In genomic region chr17:39641883-39642282, GRCh38 we compare ENCODE assay signal across 15 cellular contexts. TPM values are rescaled to one million over a fixed set of nuclear protein-coding genes. Genes with fewer than 3 reads are reported as not detected.
"Had no signal": no experiment of that assay in that cellular context is flagged by ENCODE, and none has a peak within 500 bp of the region (broad histone marks: within the 10 kb centered on the region; RNA-seq: fewer than 3 reads in every experiment).

No MANE protein-coding gene starts in this region.

- H3K27me3 Mint-ChIP-seq: activated CD8-positive, alpha-beta T cell treated with anti-CD3 and anti-CD28 coated beads for 36 hours; T-helper 17 cell had no signal

- ATAC-seq: activated CD8-positive, alpha-beta T cell treated with anti-CD3 and anti-CD28 coated beads for 36 hours; gastrocnemius medialis; heart right ventricle; left cardiac atrium; pancreas; T-helper 17 cell had no signal

- H3K9me3 Mint-ChIP-seq: activated CD8-positive, alpha-beta T cell treated with anti-CD3 and anti-CD28 coated beads for 36 hours had no signal

- H3K4me3 Mint-ChIP-seq: activated CD8-positive, alpha-beta T cell treated with anti-CD3 and anti-CD28 coated beads for 36 hours; T-helper 17 cell had no signal

- H3K27ac ChIP-seq: gastrocnemius medialis, heart right ventricle, lower lobe of right lung, pancreas had no signal

- H3K4me3 ChIP-seq: dorsolateral prefrontal cortex, gastrocnemius medialis, heart right ventricle, lower lobe of right lung, pancreas, tibial nerve had no signal

- H3K27ac Mint-ChIP-seq: activated CD8-positive, alpha-beta T cell treated with anti-CD3 and anti-CD28 coated beads for 36 hours had no signal

- DNase-seq: activated CD4-positive, alpha-beta T cell treated with anti-CD3 and anti-CD28 coated beads for 4 hours; activated CD8-positive, alpha-beta T cell treated with anti-CD3 and anti-CD28 coated beads for 36 hours; dorsolateral prefrontal cortex; erythroblast; gastrocnemius medialis; heart right ventricle; left cardiac atrium; lower lobe of right lung; pancreas; stimulated activated CD4-positive, alpha-beta T cell treated with anti-CD3 and anti-CD28 coated beads, Interleukin-2, amount 100 ng/mL, for 48 hours; stimulated activated naive CD4-positive, alpha-beta T cell treated with Interleukin-2 at 50 U/mL for 16 hours; substantia nigra; T-helper 17 cell had no signal

- H3K36me3 ChIP-seq: gastrocnemius medialis, lower lobe of right lung, pancreas, tibial nerve had no signal

- H3K9me3 ChIP-seq: gastrocnemius medialis, heart right ventricle, lower lobe of right lung, pancreas, tibial nerve had no signal

- H3K27me3 ChIP-seq: dorsolateral prefrontal cortex, gastrocnemius medialis, heart right ventricle, pancreas, tibial nerve had no signal

RNA-seq across cellular contexts. Expression of gene PPP1R1B, which starts 15.1 kb away (rescaled TPM):
- total RNA-seq: activated CD8-positive, alpha-beta T cell treated with anti-CD3 and anti-CD28 coated beads for 36 hours had no signal

RNA-seq across cellular contexts. Expression of gene PNMT, which starts 26.4 kb away (rescaled TPM):
- total RNA-seq: T-helper 17 cell had no signal

RNA-seq across cellular contexts. Expression of gene NEUROD2, which starts 34.2 kb away (rescaled TPM):
- total RNA-seq: activated CD8-positive, alpha-beta T cell treated with anti-CD3 and anti-CD28 coated beads for 36 hours; astrocyte; gastrocnemius medialis; heart right ventricle; left cardiac atrium; lower lobe of right lung; pancreas; T-helper 17 cell; tibial nerve had no signal
- polyA plus RNA-seq: heart right ventricle had no signal
